Comparison of ENCODE assay signal across 1 cellular context in the genomic region with DNA sequence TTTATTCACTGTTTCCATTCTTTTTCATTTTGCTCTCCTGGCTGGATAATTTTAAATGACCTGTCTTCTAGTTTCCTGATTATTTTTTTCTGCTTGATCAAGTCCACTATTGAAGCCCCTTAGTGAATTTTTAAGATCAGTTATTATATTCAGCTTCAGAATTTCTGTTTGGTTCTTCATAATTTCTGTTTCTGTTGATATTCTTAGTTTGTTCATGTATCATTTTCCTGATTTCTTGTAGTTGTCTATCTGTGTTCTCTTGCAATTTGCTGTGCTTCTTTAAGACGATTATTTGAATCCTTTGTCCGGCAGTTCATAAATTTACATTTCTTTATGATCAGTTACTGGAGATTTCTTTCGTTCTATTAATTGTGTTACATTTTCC.
TF ChIP-seq lines count a peak whose summit lies in the region.

No MANE protein-coding gene starts in this region.

TF ChIP-seq in endothelial cell of umbilical vein, 7 proteins besides CTCF, POLR2A, EP300 and RAD21 (continued from another document):
- TF ChIP-seq JUN (IDR thresholded peaks at IDR 0.05; ENCODE audit: borderline replicate concordance, insufficient read depth, insufficient read length, low read depth) (no peak), GATA2 (IDR thresholded peaks at IDR 0.05; ENCODE audit: insufficient read depth, insufficient read length, low read depth, low read length) (no peak), POLR2AphosphoS5 (IDR thresholded peaks at IDR 0.05; ENCODE audit: insufficient read depth, low read depth, low read length) (no peak), FOS (IDR thresholded peaks at IDR 0.05; ENCODE audit: borderline replicate concordance, insufficient read depth, low read length) (no peak), MYC (IDR thresholded peaks at IDR 0.05; ENCODE audit: low read depth, low read length) (no peak)
- TF ChIP-seq, protein P1, sequence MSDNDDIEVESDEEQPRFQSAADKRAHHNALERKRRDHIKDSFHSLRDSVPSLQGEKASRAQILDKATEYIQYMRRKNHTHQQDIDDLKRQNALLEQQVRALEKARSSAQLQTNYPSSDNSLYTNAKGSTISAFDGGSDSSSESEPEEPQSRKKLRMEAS (IDR thresholded peaks at IDR 0.05; ENCODE audit: insufficient read depth, insufficient read length): no peak
